18 cellular contexts compared by ENCODE assay signal in genomic region chr3:11411956-11412355, GRCh38.
DNase-seq lines count a peak whose midpoint lies in the region; ATAC-seq, FAIRE-seq and TF ChIP-seq lines count a peak whose summit lies in the region.
"Had no signal": no experiment of that assay in that cellular context is flagged by ENCODE, and none has a peak within 500 bp of the region (broad histone marks: within the 10 kb centered on the region; RNA-seq: fewer than 3 reads in every experiment).

No MANE protein-coding gene starts in this region.

- no peak overlapping the region for H3K4me3 Mint-ChIP-seq in osteocyte (ENCODE audit: unreplicated experiment)
- H3K4me3 Mint-ChIP-seq: B cell, H9 had no signal

- H3K9me1 ChIP-seq in endothelial cell of umbilical vein (replicated peaks; ENCODE audit: control insufficient read depth, extremely low read depth, insufficient read depth, low read length): no peaks in the 10 kb centered on the region

- H3K36me3 Mint-ChIP-seq in osteocyte (ENCODE audit: unreplicated experiment): peaks cover 24% of the 10 kb centered on the region

- CTCF ChIA-PET in endothelial cell of umbilical vein (lab: Charles Lee): interaction anchor here (0.8 to 1.1 kb wide), 2 partner anchors 19 to 33 kb away, joined by 3 to 4 read pairs; no protein-coding TSS in a partner anchor

- H3K27me3 Mint-ChIP-seq in osteocyte (ENCODE audit: unreplicated experiment): no peaks in the 10 kb centered on the region
- H3K27me3 Mint-ChIP-seq: B cell; CD4-positive, CD25-positive, alpha-beta regulatory T cell had no signal

- dilution Hi-C loops in endothelial cell of umbilical vein (cut with MboI; ENCODE audit: extremely low pct_ligation_motif_present, low sequenced_read_pairs): no loop called here

- no peak overlapping the region for H3K9ac ChIP-seq in endothelial cell of umbilical vein (replicated peaks; ENCODE audit: extremely low read depth, insufficient read depth, low read length)
- H3K9ac ChIP-seq: BLaER1 treated with 17β-estradiol and CSF1 and Interleukin-3, amounts not matched to agents 10 nM and 100 nM had no signal

- peak overlapping the region; percentile 24 for H3K27ac Mint-ChIP-seq in osteocyte (ENCODE audit: unreplicated experiment)
- H3K27ac Mint-ChIP-seq: B cell; CD4-positive, CD25-positive, alpha-beta regulatory T cell; H9 had no signal

- no peak overlapping the region for H2AFZ ChIP-seq in endothelial cell of umbilical vein (ENCODE audit: low read depth, low read length)

- no peaks in the 10 kb centered on the region for H3K79me2 ChIP-seq in endothelial cell of umbilical vein (ENCODE audit: control insufficient read depth, insufficient read depth, low read length)

- H3K4me1 ChIP-seq in endothelial cell of umbilical vein (ENCODE audit: control insufficient read depth, extremely low read depth, insufficient read depth, low read length): no peaks in the 10 kb centered on the region
- H3K4me1 ChIP-seq: BLaER1 treated with 17β-estradiol and CSF1 and Interleukin-3, amounts not matched to agents 10 nM and 100 nM; Caco-2 had no signal

- no peaks in the 10 kb centered on the region for H4K20me1 ChIP-seq in endothelial cell of umbilical vein (replicated peaks; ENCODE audit: control insufficient read depth, extremely low read depth, insufficient read depth, low read length)

- peaks cover 0 to 3% of the 10 kb centered on the region in 2 experiments for H3K36me3 ChIP-seq in endothelial cell of umbilical vein (ENCODE audit: control insufficient read depth in 2 of 2, extremely low read depth in 1 of 2, insufficient read depth in 2 of 2, low read length in 2 of 2)

- TF ChIP-seq CTCF in endothelial cell of umbilical vein (IDR thresholded peaks at IDR 0.05; ENCODE audit: extremely low read depth in 1 of 2, insufficient read depth in 1 of 2, low read depth in 1 of 2, low read length in 2 of 2): no peak
- TF ChIP-seq CTCF in osteocyte (IDR thresholded peaks at IDR 0.05): no peak
- no peak for TF ChIP-seq CTCF in omental fat pad (IDR thresholded peaks at IDR 0.05)

- H3K9me3 ChIP-seq in endothelial cell of umbilical vein (replicated peaks; ENCODE audit: control insufficient read depth, insufficient read depth, low read length): no peaks in the 10 kb centered on the region

- peak; percentile 5 for DNase-seq in NCI-H2171 treated with DMSO at 0.1 percent for 48 hours (lab: John Stamatoyannopoulos, UW)
- DNase-seq in NCI-H2171 (lab: John Stamatoyannopoulos, UW): no peak
- peak; percentile 36 for DNase-seq in endothelial cell of umbilical vein (ENCODE audit: low read depth, low spot score)
- DNase-seq in osteocyte (ENCODE audit: extremely low spot score, unreplicated experiment): no peak
- no peak for DNase-seq in AG20443 (ENCODE audit: low spot score)
- DNase-seq in medulla oblongata (ENCODE audit: extremely low spot score): no peak
- no peak for DNase-seq in omental fat pad (ENCODE audit: low spot score)
- DNase-seq: Caco-2; CD4-positive, CD25-positive, alpha-beta regulatory T cell; H9 had no signal

- H3K27me3 ChIP-seq in endothelial cell of umbilical vein (ENCODE audit: control insufficient read depth in 2 of 2, insufficient read depth in 2 of 2, low read length in 2 of 2): no peaks in the 10 kb centered on the region
- H3K27me3 ChIP-seq: BLaER1 treated with 17β-estradiol and CSF1 and Interleukin-3, amounts not matched to agents 10 nM and 100 nM had no signal

- no peak overlapping the region for H3K4me2 ChIP-seq in endothelial cell of umbilical vein (ENCODE audit: insufficient read depth, low read length)
- H3K4me2 ChIP-seq: BLaER1 treated with 17β-estradiol and CSF1 and Interleukin-3, amounts not matched to agents 10 nM and 100 nM had no signal

- H3K9me3 Mint-ChIP-seq in osteocyte (ENCODE audit: unreplicated experiment): peaks cover 18% of the 10 kb centered on the region

- no peak overlapping the region for H3K27ac ChIP-seq in endothelial cell of umbilical vein (ENCODE audit: insufficient read depth, low read depth, low read length)
- H3K27ac ChIP-seq: 22Rv1; BLaER1 treated with 17β-estradiol and CSF1 and Interleukin-3, amounts not matched to agents 10 nM and 100 nM had no signal

- no peak for ATAC-seq in omental fat pad (ENCODE audit: low FRiP score)

- intact Hi-C loops in endothelial cell of umbilical vein (cut with micrococcal nuclease): no loop called here

- POLR2A ChIA-PET in endothelial cell of umbilical vein (lab: Charles Lee): no interaction called here

- BruUV-seq in endothelial cell of umbilical vein (replicated peaks; lab: Mats Ljungman, UMichigan): no TSS peak

- TF ChIP-seq POLR2A in endothelial cell of umbilical vein (IDR thresholded peaks at IDR 0.05; ENCODE audit: low read depth, low read length): no peak

- no peak overlapping the region for H3K4me3 ChIP-seq in endothelial cell of umbilical vein (replicated peaks in 1 of 3; ENCODE audit: insufficient read depth in 1 of 3, low read depth in 1 of 3, low read length in 3 of 3)
- H3K4me3 ChIP-seq: BLaER1 treated with 17β-estradiol and CSF1 and Interleukin-3, amounts not matched to agents 10 nM and 100 nM had no signal

- FAIRE-seq in endothelial cell of umbilical vein (lab: Jason Lieb, UNC): no peak
- FAIRE-seq: D721Med, G401.6, GM12891, GM19239, H1 had no signal

- peaks cover 19% of the 10 kb centered on the region for H3K4me1 Mint-ChIP-seq in osteocyte (ENCODE audit: unreplicated experiment)
- H3K4me1 Mint-ChIP-seq: B cell, H9 had no signal

TF ChIP-seq in endothelial cell of umbilical vein, 7 proteins besides CTCF, POLR2A, EP300 and RAD21:
- TF ChIP-seq GATA2 (IDR thresholded peaks at IDR 0.05; ENCODE audit: insufficient read depth, insufficient read length, low read depth, low read length) (no peak), POLR2AphosphoS5 (IDR thresholded peaks at IDR 0.05; ENCODE audit: insufficient read depth, low read depth, low read length) (no peak), EZH2 (IDR thresholded peaks at IDR 0.05; ENCODE audit: borderline replicate concordance, low read depth, low read length, severe bottlenecking) (no peak), MAX (IDR thresholded peaks at IDR 0.05; ENCODE audit: insufficient read depth, insufficient read length) (no peak), JUN (IDR thresholded peaks at IDR 0.05; ENCODE audit: borderline replicate concordance, insufficient read depth, insufficient read length, low read depth) (no peak), FOS (IDR thresholded peaks at IDR 0.05; ENCODE audit: borderline replicate concordance, insufficient read depth, low read length) (no peak), MYC (IDR thresholded peaks at IDR 0.05; ENCODE audit: low read depth, low read length) (no peak)

Comparison
In these comparisons a context has a peak if more than half of its experiments do, and no peak if none do; other contexts are left out.
1. DNase-seq: peak in NCI-H2171 treated with DMSO at 0.1 percent for 48 hours (single experiment) and endothelial cell of umbilical vein (single experiment); none in NCI-H2171 (single experiment), osteocyte (single experiment), AG20443 (single experiment), medulla oblongata (single experiment) and omental fat pad (single experiment).